Comparison of ENCODE assay signal across 24 cellular contexts in the genomic region with DNA sequence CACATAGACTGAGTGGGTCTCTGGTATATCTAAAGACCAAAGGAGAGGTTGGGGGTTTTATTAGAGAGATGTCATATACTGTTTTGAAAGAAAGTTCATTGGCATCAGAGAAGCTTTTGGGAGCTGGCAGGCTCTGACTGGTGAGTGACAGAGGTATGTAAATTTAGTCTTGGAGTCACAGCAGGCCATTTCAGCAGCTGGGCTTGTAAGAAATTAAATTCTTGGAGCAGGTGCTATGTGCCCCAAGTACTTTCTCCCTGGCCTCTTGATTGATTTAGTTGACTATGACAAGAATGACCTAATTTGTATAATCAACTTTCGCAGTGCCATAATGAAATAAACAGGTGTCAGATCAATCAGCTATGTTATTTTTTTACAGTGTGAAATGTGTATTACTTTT.
"Had no signal": no experiment of that assay in that cellular context is flagged by ENCODE, and none has a peak within 500 bp of the region (broad histone marks: within the 10 kb centered on the region; RNA-seq: fewer than 3 reads in every experiment).

No MANE protein-coding gene starts in this region.

- H3K4me2 ChIP-seq: KMS-11 had no signal

- H3K27me3 Mint-ChIP-seq: activated CD4-positive, alpha-beta T cell treated with anti-CD3 and anti-CD28 coated beads, Interleukin-2, amount 10 ng/mL, durations not matched to agents 24 days and 14 days; activated CD8-positive, alpha-beta memory T cell treated with anti-CD3 and anti-CD28 coated beads, Interleukin-2, amount 10 ng/mL, durations not matched to agents 7 days and 5 days; activated naive CD4-positive, alpha-beta T cell treated with anti-CD3 and anti-CD28 coated beads, Interleukin-2, amount 50 U/mL, for 24 hours; activated T-cell treated with anti-CD3 and anti-CD28 coated beads, Interleukin-2, amount 50 U/mL, for 24 hours; central memory CD8-positive, alpha-beta T cell had no signal

- H3K4me1 ChIP-seq: body of pancreas had no signal

- H3K9ac ChIP-seq: KMS-11 had no signal

- H3K4me1 Mint-ChIP-seq: activated CD4-positive, alpha-beta T cell treated with anti-CD3 and anti-CD28 coated beads, Interleukin-2, amount 10 ng/mL, durations not matched to agents 24 days and 14 days; activated CD8-positive, alpha-beta memory T cell treated with anti-CD3 and anti-CD28 coated beads, Interleukin-2, amount 10 ng/mL, durations not matched to agents 7 days and 5 days; activated naive CD4-positive, alpha-beta T cell treated with anti-CD3 and anti-CD28 coated beads, Interleukin-2, amount 50 U/mL, for 24 hours; central memory CD8-positive, alpha-beta T cell had no signal

- H3K27ac ChIP-seq: body of pancreas, KMS-11 had no signal

- DNase-seq: activated CD4-positive, alpha-beta T cell treated with anti-CD3 and anti-CD28 coated beads for 1 hour; activated CD4-positive, alpha-beta T cell treated with anti-CD3 and anti-CD28 coated beads, Interleukin-2, amount 10 ng/mL, durations not matched to agents 24 days and 14 days; activated CD4-positive, alpha-beta T cell treated with anti-CD3 and anti-CD28 coated beads, Interleukin-2, amount 50 U/mL, for 48 hours; activated CD8-positive, alpha-beta memory T cell treated with anti-CD3 and anti-CD28 coated beads, Interleukin-2, amount 10 ng/mL, durations not matched to agents 7 days and 5 days; activated effector memory CD4-positive, alpha-beta T cell treated with Interleukin-2 at 50 U/mL for 16 hours; activated naive CD4-positive, alpha-beta T cell; activated T-cell treated with anti-CD3 and anti-CD28 coated beads, Interleukin-2, amount 50 U/mL, for 24 hours; aorta; body of pancreas; NCI-H1092 treated with DMSO at 0.1 percent for 48 hours; NCI-H1417 treated with DMSO at 0.1 percent for 48 hours; NCI-H1694; NCI-H2029; NCI-H2107; NCI-H2227 treated with DMSO at 0.1 percent for 48 hours; NCI-H446 treated with DMSO at 0.1 percent for 48 hours; NCI-H524 treated with DMSO at 0.1 percent for 48 hours; NCI-H748 treated with DMSO at 0.1 percent for 48 hours had no signal

- H3K4me3 ChIP-seq: body of pancreas had no signal

- ATAC-seq: activated CD8-positive, alpha-beta memory T cell treated with anti-CD3 and anti-CD28 coated beads, Interleukin-2, amount 10 ng/mL, durations not matched to agents 7 days and 5 days; body of pancreas; Right ventricle myocardium inferior had no signal

- H3K27ac Mint-ChIP-seq: activated CD4-positive, alpha-beta T cell treated with anti-CD3 and anti-CD28 coated beads, Interleukin-2, amount 10 ng/mL, durations not matched to agents 24 days and 14 days; activated CD8-positive, alpha-beta memory T cell treated with anti-CD3 and anti-CD28 coated beads, Interleukin-2, amount 10 ng/mL, durations not matched to agents 7 days and 5 days; activated naive CD4-positive, alpha-beta T cell treated with anti-CD3 and anti-CD28 coated beads, Interleukin-2, amount 50 U/mL, for 24 hours; activated T-cell treated with anti-CD3 and anti-CD28 coated beads, Interleukin-2, amount 50 U/mL, for 24 hours; activated T-helper 1 cell treated with anti-CD3 and anti-CD28 coated beads, Interleukin-12 subunit alpha, Interleukin-12 subunit beta, Interleukin-2, Interleukin-4 antibody, amounts not matched to agents 30 ng/mL and 10 ng/mL and 1 ng/mL, durations not matched to agents 14 hours and 24 hours and 36 hours; T-helper 1 cell treated with Interleukin-12 subunit alpha and Interleukin-12 subunit beta and Interleukin-4 antibody, amounts not matched to agents 30 μg/mL and 1 μg/mL, for 36 hours had no signal

- H3K27me3 ChIP-seq: body of pancreas had no signal

- H3K9me3 Mint-ChIP-seq: activated CD4-positive, alpha-beta T cell treated with anti-CD3 and anti-CD28 coated beads, Interleukin-2, amount 10 ng/mL, durations not matched to agents 24 days and 14 days; activated naive CD4-positive, alpha-beta T cell treated with anti-CD3 and anti-CD28 coated beads, Interleukin-2, amount 50 U/mL, for 24 hours; activated T-cell treated with anti-CD3 and anti-CD28 coated beads, Interleukin-2, amount 50 U/mL, for 24 hours; activated T-helper 1 cell treated with anti-CD3 and anti-CD28 coated beads, Interleukin-12 subunit alpha, Interleukin-12 subunit beta, Interleukin-2, Interleukin-4 antibody, amounts not matched to agents 30 ng/mL and 10 ng/mL and 1 ng/mL, durations not matched to agents 14 hours and 24 hours and 36 hours; central memory CD8-positive, alpha-beta T cell; T-helper 1 cell treated with Interleukin-12 subunit alpha and Interleukin-12 subunit beta and Interleukin-4 antibody, amounts not matched to agents 30 μg/mL and 1 μg/mL, for 36 hours had no signal

- H3K9me3 ChIP-seq: body of pancreas had no signal

- H3K4me3 Mint-ChIP-seq: activated CD4-positive, alpha-beta T cell treated with anti-CD3 and anti-CD28 coated beads, Interleukin-2, amount 10 ng/mL, durations not matched to agents 24 days and 14 days; activated CD8-positive, alpha-beta memory T cell treated with anti-CD3 and anti-CD28 coated beads, Interleukin-2, amount 10 ng/mL, durations not matched to agents 7 days and 5 days; activated naive CD4-positive, alpha-beta T cell treated with anti-CD3 and anti-CD28 coated beads, Interleukin-2, amount 50 U/mL, for 24 hours; activated T-cell treated with anti-CD3 and anti-CD28 coated beads, Interleukin-2, amount 50 U/mL, for 24 hours; activated T-helper 1 cell treated with anti-CD3 and anti-CD28 coated beads, Interleukin-12 subunit alpha, Interleukin-12 subunit beta, Interleukin-2, Interleukin-4 antibody, amounts not matched to agents 30 ng/mL and 10 ng/mL and 1 ng/mL, durations not matched to agents 14 hours and 24 hours and 36 hours; central memory CD8-positive, alpha-beta T cell; T-helper 1 cell treated with Interleukin-12 subunit alpha and Interleukin-12 subunit beta and Interleukin-4 antibody, amounts not matched to agents 30 μg/mL and 1 μg/mL, for 36 hours had no signal
